8 cellular contexts compared by ENCODE assay signal in genomic region chr1:116376734-116377096, GRCh38. TPM values are rescaled to one million over a fixed set of nuclear protein-coding genes. Genes with fewer than 3 reads are reported as not detected.
DNase-seq lines count a peak whose midpoint lies in the region; ATAC-seq, FAIRE-seq and TF ChIP-seq lines count a peak whose summit lies in the region.

No MANE protein-coding gene starts in this region.

- DNase-seq in left ventricle myocardium inferior = no peak
- no peak for DNase-seq in cardiac septum (ENCODE audit: low spot score)
- no peak for DNase-seq in GM12878 (ENCODE audit: low read depth, low spot score)
- peak; percentile 76 to 79 for DNase-seq in lung microvascular endothelial cell (ENCODE audit: low read depth in 2 of 2)
- DNase-seq in NCI-H226 = no peak
- no peak for DNase-seq in GM10266 (ENCODE audit: extremely low spot score)

- in situ Hi-C loops in GM12878 (cut with MboI) = no loop called here

- H3K27me3 ChIP-seq in left ventricle myocardium inferior (ENCODE audit: low read depth) (no peaks in the 10 kb centered on the region), GM12878 (replicated peaks in 1 of 2; ENCODE audit: control insufficient read depth in 2 of 2, insufficient read depth in 2 of 2, low read length in 1 of 2) (0 out of 4 replicates have a peak, but pooled peaks cover 0 to 4% of the 10 kb centered on the region in 2 experiments)

- TF ChIP-seq CTCF in left ventricle myocardium inferior (IDR thresholded peaks at IDR 0.05; ENCODE audit: borderline replicate concordance) (no peak), GM12878 (IDR thresholded peaks at IDR 0.05 in 2 of 3, conservative IDR thresholded peaks at IDR 0.05 in 1 of 3; ENCODE audit: control insufficient read depth in 2 of 3, extremely low read depth in 1 of 3, insufficient read depth in 1 of 3, low read depth in 3 of 3, low read length in 3 of 3) (no peak), GM10266 (IDR thresholded peaks at IDR 0.05; ENCODE audit: control insufficient read depth, insufficient read depth, low read depth, missing control alignments) (no peak)

- H3K4me1 ChIP-seq in left ventricle myocardium inferior = peaks cover 99% of the 10 kb centered on the region
- H3K4me1 ChIP-seq in GM12878 (ENCODE audit: control insufficient read depth, insufficient read depth, low read length) = peaks cover 31% of the 10 kb centered on the region

- peak overlapping the region; percentile 89 for H3K4me2 ChIP-seq in GM12878 (ENCODE audit: control insufficient read depth, insufficient read depth)

- H3K4me3 ChIP-seq in left ventricle myocardium inferior = peak overlapping the region; percentile 96
- peak overlapping the region; percentile 95 for H3K4me3 ChIP-seq in GM12878

- TF ChIP-seq RAD21 in GM12878 (IDR thresholded peaks at IDR 0.05; ENCODE audit: insufficient read depth, low read depth, low read length) = no peak

- SMC1A ChIA-PET in GM12878 (lab: Charles Lee; ENCODE audit: uncharacterized antibody, unreplicated experiment) = interaction anchor here (0.8 to 2.8 kb wide), 12 partner anchors 10 to 683 kb away, joined by 3 to 23 read pairs (median 5); partner anchors contain the start of gene TTF2

- intact Hi-C loops in left ventricle myocardium inferior (cut with micrococcal nuclease) (no loop called here), cardiac septum (cut with DNase I) (loop anchor here (2.0 to 5.0 kb wide), 4 partner anchors 40 to 196 kb away; partner anchors contain the start of gene CD58), GM12878 (cut with micrococcal nuclease; ENCODE audit: unreplicated experiment) (loop anchor here (5.0 kb wide), 3 partner anchors 149 to 686 kb away; partner anchors contain the start of gene TTF2)

- H4K20me1 ChIP-seq in GM12878 (ENCODE audit: control insufficient read depth, insufficient read depth) = no peaks in the 10 kb centered on the region

- 0% methylated on average over 1 of the region's 1 CpG for WGBS in GM12878 (ENCODE audit: insufficient coverage, insufficient replicate concordance, low lambda C conversion rate, missing lambda C conversion rate)

- CTCF ChIA-PET in GM12878 (lab: Yijun Ruan, JAX) = interaction anchor here (0.8 to 3.9 kb wide), 6 partner anchors 19 to 238 kb away, joined by 3 to 18 read pairs (median 5); no protein-coding TSS in a partner anchor

- no peak for TF ChIP-seq EP300 in GM12878 (IDR thresholded peaks at IDR 0.05; ENCODE audit: borderline replicate concordance in 1 of 2, control insufficient read depth in 1 of 2, low read depth in 2 of 2, low read length in 2 of 2)

- H3K9me3 ChIP-seq in left ventricle myocardium inferior (replicated peaks) (no peaks in the 10 kb centered on the region), GM12878 (replicated peaks; ENCODE audit: control insufficient read depth, insufficient read depth, low read length) (no peaks in the 10 kb centered on the region)

- peak overlapping the region; percentile 98 for H3K27ac ChIP-seq in left ventricle myocardium inferior (replicated peaks)
- peak overlapping the region; percentile 96 for H3K27ac ChIP-seq in GM12878 (ENCODE audit: control insufficient read depth, insufficient read depth)

- ATAC-seq in GM12878 (no peak), HG02623 (IDR thresholded peaks at IDR 0.05; ENCODE audit: unreplicated experiment) (no peak), HG03442 (IDR thresholded peaks at IDR 0.05; ENCODE audit: unreplicated experiment) (no peak)

- POLR2A ChIA-PET in GM12878 (lab: Charles Lee) = interaction anchor here (0.9 to 2.9 kb wide), 11 partner anchors 10 to 683 kb away, joined by 3 to 13 read pairs (median 5); partner anchors contain the start of genes MAB21L3 and TTF2

- no peak for FAIRE-seq in GM12878 (lab: Jason Lieb, UNC)

- RAD21 ChIA-PET in GM12878 (lab: Charles Lee; ENCODE audit: unreplicated experiment) = interaction anchor here (0.6 to 5.4 kb wide), 14 partner anchors 7 to 684 kb away, joined by 3 to 30 read pairs (median 7); partner anchors contain the start of gene TTF2

- peak overlapping the region; percentile 76 for H3K9ac ChIP-seq in GM12878 (ENCODE audit: control insufficient read depth, insufficient read depth, low read length)

- no TSS peak for BruUV-seq in GM12878 (replicated peaks; lab: Mats Ljungman, UMichigan)

- TF ChIP-seq POLR2A in GM12878 (IDR thresholded peaks at IDR 0.05; ENCODE audit: low read depth, low read length) = no peak

- H3K36me3 ChIP-seq in left ventricle myocardium inferior (no peaks in the 10 kb centered on the region), GM12878 (ENCODE audit: control insufficient read depth in 2 of 2, insufficient read depth in 2 of 2, low read length in 1 of 2) (no peaks in the 10 kb centered on the region)

- H2AFZ ChIP-seq in GM12878 (ENCODE audit: control insufficient read depth, low read depth, low read length) = no peak overlapping the region

- peaks cover 86% of the 10 kb centered on the region for H3K79me2 ChIP-seq in GM12878 (ENCODE audit: control insufficient read depth, insufficient read depth, low read length)

TF ChIP-seq in GM12878, 131 proteins besides CTCF, POLR2A, EP300 and RAD21:
- TF ChIP-seq FOXK2 (IDR thresholded peaks at IDR 0.05) (no peak), IKZF2 (IDR thresholded peaks at IDR 0.05) (0 out of 4 replicates have a peak, but pooled peaks of 1 of the 2 experiments have one; percentile 8), PKNOX1 (IDR thresholded peaks at IDR 0.05) (no peak), MLLT1 (IDR thresholded peaks at IDR 0.05) (0 out of 2 replicates have a peak, but pooled peaks have one; percentile 50), SIN3A (IDR thresholded peaks at IDR 0.05; ENCODE audit: low read depth, low read length) (no peak)
TF ChIP-seq in GM12878: peak in this region for 2.

RNA-seq across cellular contexts. Expression of gene ATP1A1, which starts 3.7 kb away (rescaled TPM):
- total RNA-seq in left ventricle myocardium inferior (230 TPM), cardiac septum (192 TPM), GM12878 (2014; rRNA removed) (247 and 262 TPM in 2 replicates), GM12878 (2014; rRNA removed; fragmentation: Illumina TruSeq; extraction: Trizol) (122 and 125 TPM in 2 replicates), GM12878 (2021) (359 and 374 TPM in 2 replicates), lung microvascular endothelial cell (138 and 154 TPM in 2 replicates)
- total RNA-seq in GM12878 (2013; cell fraction: nucleolus; rRNA removed) = 448 and 474 TPM in 2 replicates
- polyA plus RNA-seq in GM12878 (2011; ENCODE audit: low read depth) = 247 TPM
- polyA plus RNA-seq in GM12878 (2011; rRNA removed) (472 and 566 TPM in 2 replicates), GM12878 (2014; fragmentation: Illumina TruSeq; extraction: Trizol) (348 and 375 TPM in 2 replicates), GM12878 (2014; fragmentation: Nextera tagmentation; extraction: Ambion mirVana) (100 to 1,000 TPM; 113 to 151 TPM), GM12878 (2014; rRNA removed) (324 and 340 TPM in 2 replicates), GM12878 (2016; fragmentation: Nextera tagmentation; extraction: Ambion mirVana) (100 to 1,000 TPM; 308 to 318 TPM)
- 544 and 594 TPM in 2 replicates for polyA plus RNA-seq in GM12878 (2011; cell fraction: cytosol; rRNA removed)
- polyA plus RNA-seq in GM12878 (2011; cell fraction: nucleus; rRNA removed) = 334 and 377 TPM in 2 replicates
- 277 and 312 TPM in 2 replicates for polyA plus RNA-seq in GM12878 (2012)
- 882 and 896 TPM in 2 replicates for polyA minus RNA-seq in GM12878 (2011; rRNA and poly(A)+ RNA removed)
- polyA minus RNA-seq in GM12878 (2011; cell fraction: cytosol; rRNA and poly(A)+ RNA removed) = 201 and 236 TPM in 2 replicates
- 193 and 239 TPM in 2 replicates for polyA minus RNA-seq in GM12878 (2011; cell fraction: nucleus; rRNA and poly(A)+ RNA removed)

Comparison
In these comparisons a context has a peak if more than half of its experiments do, and no peak if none do; other contexts are left out.
1. DNase-seq: peak in lung microvascular endothelial cell (2 of 2); none in left ventricle myocardium inferior (single experiment), cardiac septum (single experiment), GM12878 (single experiment), NCI-H226 (single experiment) and GM10266 (single experiment).